In genomic region chr10:108465871-108466641, GRCh38 we compare ENCODE assay signal across 8 cellular contexts.
DNase-seq lines count a peak whose midpoint lies in the region; ATAC-seq and TF ChIP-seq lines count a peak whose summit lies in the region.

No MANE protein-coding gene starts in this region.

- H3K4me3 ChIP-seq in SK-N-MC (peak overlapping the region; percentile 42; the same call in 1 of the 2 replicates), osteoblast (ENCODE audit: insufficient read depth, low read length) (peak overlapping the region; percentile 19)

- intact Hi-C loops in left cardiac atrium (cut with DNase I): no loop called here

- H3K4me1 ChIP-seq in osteoblast (ENCODE audit: insufficient read depth, low read length): no peaks in the 10 kb centered on the region

- H3K79me2 ChIP-seq in osteoblast (ENCODE audit: insufficient read depth, low read length): no peaks in the 10 kb centered on the region

- no peak overlapping the region for H3K9ac ChIP-seq in SK-N-MC (ENCODE audit: insufficient read length)

- H3K27ac ChIP-seq in SK-N-MC (no peak overlapping the region), osteoblast (ENCODE audit: low read depth, low read length) (no peak overlapping the region)

- no peaks in the 10 kb centered on the region for H3K9me3 ChIP-seq in SK-N-MC (ENCODE audit: low read depth, low read length)
- H3K9me3 ChIP-seq in osteoblast (ENCODE audit: low read depth, low read length): peaks cover 2% of the 10 kb centered on the region

- peak; percentile 86 to 92 for ATAC-seq in left cardiac atrium
- no peak for ATAC-seq in GM18505 (IDR thresholded peaks at IDR 0.05; ENCODE audit: unreplicated experiment)

- H4K20me1 ChIP-seq in osteoblast (ENCODE audit: insufficient read depth, low read length): no peaks in the 10 kb centered on the region

- TF ChIP-seq CTCF in osteoblast (IDR thresholded peaks at IDR 0.05; ENCODE audit: extremely low read depth, low read depth, low read length): no peak

- DNase-seq in AG20443 (ENCODE audit: low spot score): peak; percentile 82
- DNase-seq in SK-N-MC (ENCODE audit: low read depth, low spot score): no peak
- peak; percentile 50 for DNase-seq in left cardiac atrium
- no peak for DNase-seq in osteoblast (ENCODE audit: insufficient read length, low spot score, missing footprints)
- DNase-seq in SK-N-DZ (ENCODE audit: low spot score): no peak
- no peak for DNase-seq in NCI-H1436 treated with DMSO at 0.1 percent for 48 hours (lab: John Stamatoyannopoulos, UW)
- DNase-seq in GM19240 (ENCODE audit: insufficient read length, low spot score): no peak

- no peak for TF ChIP-seq POLR2A in GM18505 (IDR thresholded peaks at IDR 0.05; ENCODE audit: borderline replicate concordance, extremely low read depth, insufficient read depth, insufficient read length)

- H3K36me3 ChIP-seq in SK-N-MC (ENCODE audit: insufficient read depth, low read length): no peaks in the 10 kb centered on the region
- H3K36me3 ChIP-seq in osteoblast (ENCODE audit: insufficient read depth, low read length): no peaks in the 10 kb centered on the region

- no peak overlapping the region for H2AFZ ChIP-seq in osteoblast (ENCODE audit: low read length)

- H3K27me3 ChIP-seq in osteoblast (ENCODE audit: insufficient read depth, low read length): no peaks in the 10 kb centered on the region

- H3K4me2 ChIP-seq in osteoblast (ENCODE audit: insufficient read depth, low read length): no peak overlapping the region

Comparison
In these comparisons a context has a peak if more than half of its experiments do, and no peak if none do; other contexts are left out.
1. DNase-seq: peak in AG20443 (single experiment) and left cardiac atrium (single experiment); none in SK-N-MC (single experiment), osteoblast (single experiment), SK-N-DZ (single experiment), NCI-H1436 treated with DMSO at 0.1 percent for 48 hours (single experiment) and GM19240 (single experiment).